Comparison of ENCODE assay signal across 10 cellular contexts in the genomic region with DNA sequence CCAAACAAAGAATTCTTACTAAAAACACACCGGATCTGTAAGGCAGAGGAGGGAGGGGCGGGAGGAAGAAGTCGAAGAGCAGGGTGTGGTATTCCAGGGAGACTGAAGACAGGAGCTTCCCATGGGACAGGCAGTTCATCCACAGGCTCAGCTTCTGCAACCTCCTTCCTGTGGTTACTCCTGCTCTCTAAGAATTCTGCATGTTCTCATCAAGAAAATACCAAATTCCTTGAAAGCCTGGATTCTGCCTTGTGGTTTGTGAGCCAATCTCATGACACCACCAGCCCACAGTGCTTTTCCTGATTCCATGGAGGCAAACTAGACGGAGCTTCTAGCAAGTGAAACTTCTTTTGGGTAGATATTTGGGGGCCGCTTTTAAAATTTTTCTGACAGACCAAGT. TPM values are rescaled to one million over a fixed set of nuclear protein-coding genes. Genes with fewer than 3 reads are reported as not detected.
DNase-seq lines count a peak whose midpoint lies in the region; ATAC-seq and TF ChIP-seq lines count a peak whose summit lies in the region.
"Had no signal": no experiment of that assay in that cellular context is flagged by ENCODE, and none has a peak within 500 bp of the region (broad histone marks: within the 10 kb centered on the region; RNA-seq: fewer than 3 reads in every experiment).

No MANE protein-coding gene starts in this region.

- no peaks in the 10 kb centered on the region for H3K27me3 ChIP-seq in thyroid gland
- H3K27me3 ChIP-seq: foreskin keratinocyte, stomach had no signal

- intact Hi-C loops in sciatic nerve (cut with DNase I) (no loop called here), left cardiac atrium (cut with DNase I) (no loop called here), thyroid gland (cut with DNase I) (no loop called here)

- WGBS in thyroid gland, 2 donors = 79 to 83% methylated on average over 5 of the region's 5 CpGs

- peaks cover 0 to 7% of the 10 kb centered on the region in 2 donors for H3K4me1 ChIP-seq in thyroid gland

- peak; percentile 61 for DNase-seq in GM04503 (ENCODE audit: low read depth)
- peak; percentile 82 for DNase-seq in fibroblast of pulmonary artery (ENCODE audit: low read depth)
- DNase-seq in sciatic nerve (ENCODE audit: low spot score) = no peak
- DNase-seq in left cardiac atrium = no peak
- no peak for DNase-seq in thyroid gland
- no peak for DNase-seq in NCI-H82 (lab: John Stamatoyannopoulos, UW)
- DNase-seq: aorta, stomach had no signal

- peak; percentile 45 for ATAC-seq in SK-N-SH treated with all-trans-retinoic acid at 6 μM for 48 hours
- ATAC-seq in sciatic nerve = peak; percentile 2
- no peak for ATAC-seq in left cardiac atrium

- H3K27ac ChIP-seq in thyroid gland = no peak overlapping the region
- H3K27ac ChIP-seq: foreskin keratinocyte had no signal

- no peaks in the 10 kb centered on the region for H3K9me3 ChIP-seq in thyroid gland
- H3K9me3 ChIP-seq: stomach had no signal

- no peaks in the 10 kb centered on the region for H3K36me3 ChIP-seq in thyroid gland
- H3K36me3 ChIP-seq: stomach had no signal

- TF ChIP-seq POLR2A in thyroid gland (IDR thresholded peaks at IDR 0.05) = no peak

- TF ChIP-seq CTCF in fibroblast of pulmonary artery (IDR thresholded peaks at IDR 0.05; ENCODE audit: low read length, missing control alignments) (no peak), thyroid gland (IDR thresholded peaks at IDR 0.05) (no peak)

- no peak overlapping the region for H3K4me3 ChIP-seq in fibroblast of pulmonary artery (replicated peaks; ENCODE audit: low read depth, low read length)
- H3K4me3 ChIP-seq in thyroid gland (replicated peaks in 1 of 3) = no peak overlapping the region

TF ChIP-seq in SK-N-SH treated with all-trans-retinoic acid at 6 μM for 48 hours, 23 proteins besides CTCF, POLR2A, EP300 and RAD21:
- TF ChIP-seq CSDC2 (CRISPR knock-in tag; IDR thresholded peaks at IDR 0.05) (no peak), TOX (CRISPR knock-in tag; IDR thresholded peaks at IDR 0.05; ENCODE audit: borderline replicate concordance) (0 out of 2 replicates have a peak, but pooled peaks have one; percentile 6), TCF4 (CRISPR knock-in tag; IDR thresholded peaks at IDR 0.05; ENCODE audit: borderline replicate concordance) (no peak), BACH2 (CRISPR knock-in tag; IDR thresholded peaks at IDR 0.05; ENCODE audit: borderline replicate concordance) (no peak), ZFP3 (CRISPR knock-in tag; IDR thresholded peaks at IDR 0.05) (no peak), ZFP30 (CRISPR knock-in tag; IDR thresholded peaks at IDR 0.05) (no peak)

RNA-seq across cellular contexts. Expression of a gene that starts 1.1 kb away (rescaled TPM):
- total RNA-seq in sciatic nerve = 12.3 TPM
- 10 to 100 TPM in 1 of 2 donors, 1 to 10 TPM in 1; 4.6 to 13.3 TPM for total RNA-seq in left cardiac atrium
- total RNA-seq in thyroid gland = 10 to 100 TPM; 17.4 to 35.6 (median 31.6) TPM

Comparison
In these comparisons a context has a peak if more than half of its experiments do, and no peak if none do; other contexts are left out.
1. DNase-seq: peak in GM04503 (single experiment) and fibroblast of pulmonary artery (single experiment); none in sciatic nerve (single experiment), left cardiac atrium (single experiment), thyroid gland (0 of 2) and NCI-H82 (single experiment).
2. ATAC-seq: peak in SK-N-SH treated with all-trans-retinoic acid at 6 μM for 48 hours (single experiment) and sciatic nerve (single experiment); none in left cardiac atrium (0 of 2).